In genomic region chr1:245526141-245526540, GRCh38 we compare ENCODE assay signal across 29 cellular contexts.
"Had no signal": no experiment of that assay in that cellular context is flagged by ENCODE, and none has a peak within 500 bp of the region (broad histone marks: within the 10 kb centered on the region; RNA-seq: fewer than 3 reads in every experiment).

No MANE protein-coding gene starts in this region.

- H3K27ac Mint-ChIP-seq: dendritic cell treated with granulocyte-macrophage colony-stimulating factor and Interleukin-4, amounts not matched to agents 40 ng/mL and 50 ng/mL, for 4 days; effector memory CD8-positive, alpha-beta T cell; endodermal cell had no signal

- DNase-seq: colonic mucosa; cortex of kidney; dermis blood vessel endothelial cell; dorsolateral prefrontal cortex; effector CD4-positive, alpha-beta T cell; effector CD8-positive, alpha-beta T cell; effector memory CD4-positive, alpha-beta T cell; effector memory CD8-positive, alpha-beta T cell; endodermal cell; erythroblast; esophagus squamous epithelium; foreskin fibroblast; foreskin keratinocyte; foreskin melanocyte; gastrocnemius medialis; glutamatergic neuron; head of caudate nucleus; heart left ventricle; heart right ventricle had no signal

- H3K4me3 Mint-ChIP-seq: dendritic cell treated with granulocyte-macrophage colony-stimulating factor and Interleukin-4, amounts not matched to agents 40 ng/mL and 50 ng/mL, for 4 days; effector memory CD8-positive, alpha-beta T cell; endodermal cell had no signal

- H3K36me3 ChIP-seq: colonic mucosa, esophagus muscularis mucosa, esophagus squamous epithelium, gastrocnemius medialis, gastroesophageal sphincter, heart left ventricle, heart right ventricle had no signal

- H3K9me3 Mint-ChIP-seq: dendritic cell treated with granulocyte-macrophage colony-stimulating factor and Interleukin-4, amounts not matched to agents 40 ng/mL and 50 ng/mL, for 4 days; effector memory CD8-positive, alpha-beta T cell had no signal

- H3K4me1 ChIP-seq: colonic mucosa, esophagus muscularis mucosa, esophagus squamous epithelium, foreskin keratinocyte, gastrocnemius medialis, gastroesophageal sphincter, heart left ventricle, heart right ventricle had no signal

- FAIRE-seq: colon, endometrium, endothelial cell of umbilical vein, frontal cortex had no signal

- ATAC-seq: effector memory CD8-positive, alpha-beta T cell; esophagus mucosa; foreskin keratinocyte; gastrocnemius medialis; gastroesophageal sphincter; heart left ventricle; heart right ventricle had no signal

- H3K27me3 ChIP-seq: colonic mucosa, esophagus muscularis mucosa, esophagus squamous epithelium, foreskin keratinocyte, gastrocnemius medialis, heart left ventricle had no signal

- H3K27ac ChIP-seq: colonic mucosa, coronary artery, dorsolateral prefrontal cortex, epithelial cell of prostate, esophagus muscularis mucosa, esophagus squamous epithelium, foreskin keratinocyte, gastrocnemius medialis, gastroesophageal sphincter, heart left ventricle, heart right ventricle had no signal

- H3K9me3 ChIP-seq: colonic mucosa, esophagus muscularis mucosa, esophagus squamous epithelium, gastrocnemius medialis, gastroesophageal sphincter, heart left ventricle had no signal

- H3K4me3 ChIP-seq: colonic mucosa, coronary artery, dorsolateral prefrontal cortex, esophagus muscularis mucosa, esophagus squamous epithelium, gastrocnemius medialis, gastroesophageal sphincter, heart left ventricle, heart right ventricle had no signal
